Comparison of ENCODE assay signal across 1 cellular context in the genomic region with DNA sequence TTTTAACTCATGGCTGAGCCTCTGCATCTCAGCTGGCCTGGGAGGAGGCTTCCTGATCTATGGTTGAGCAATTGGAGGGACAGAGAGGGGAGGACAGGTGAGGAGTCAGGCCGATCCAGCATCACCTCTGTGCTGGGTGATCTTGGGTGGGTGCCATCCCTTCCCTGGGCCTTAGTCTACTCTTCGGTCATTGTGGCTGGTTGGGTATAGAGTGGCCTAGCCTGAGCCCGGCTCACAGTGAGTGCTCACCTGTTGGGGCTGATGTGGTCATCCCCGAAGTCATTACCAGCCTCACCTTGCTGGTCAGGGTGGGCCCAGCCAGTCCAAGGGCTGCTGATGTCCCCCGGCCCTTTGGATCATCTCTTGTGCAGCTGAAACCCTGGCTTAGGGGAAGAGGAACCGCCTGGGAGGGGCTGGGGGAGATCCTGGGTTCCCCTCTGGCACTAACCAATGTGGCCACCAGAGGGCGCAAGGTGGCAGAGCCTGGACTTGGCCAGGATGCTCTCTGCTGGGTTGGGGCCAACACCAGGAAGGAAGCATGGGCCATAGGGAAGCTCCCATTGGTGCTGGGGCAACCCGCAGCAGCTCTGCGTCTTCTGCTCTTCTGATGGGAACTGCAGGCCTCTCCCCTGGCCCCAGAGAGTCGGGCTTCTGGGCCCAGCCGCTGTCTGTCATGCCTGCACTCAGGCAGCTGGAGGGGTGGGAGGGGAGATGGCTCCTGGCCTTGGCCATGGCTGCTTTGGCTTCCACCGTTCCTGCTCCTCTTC.
TF ChIP-seq lines count a peak whose summit lies in the region.

No MANE protein-coding gene starts in this region.

TF ChIP-seq in HepG2, 621 proteins besides CTCF, POLR2A, EP300 and RAD21 (continued from another document and continues in another):
- TF ChIP-seq, protein P1, sequence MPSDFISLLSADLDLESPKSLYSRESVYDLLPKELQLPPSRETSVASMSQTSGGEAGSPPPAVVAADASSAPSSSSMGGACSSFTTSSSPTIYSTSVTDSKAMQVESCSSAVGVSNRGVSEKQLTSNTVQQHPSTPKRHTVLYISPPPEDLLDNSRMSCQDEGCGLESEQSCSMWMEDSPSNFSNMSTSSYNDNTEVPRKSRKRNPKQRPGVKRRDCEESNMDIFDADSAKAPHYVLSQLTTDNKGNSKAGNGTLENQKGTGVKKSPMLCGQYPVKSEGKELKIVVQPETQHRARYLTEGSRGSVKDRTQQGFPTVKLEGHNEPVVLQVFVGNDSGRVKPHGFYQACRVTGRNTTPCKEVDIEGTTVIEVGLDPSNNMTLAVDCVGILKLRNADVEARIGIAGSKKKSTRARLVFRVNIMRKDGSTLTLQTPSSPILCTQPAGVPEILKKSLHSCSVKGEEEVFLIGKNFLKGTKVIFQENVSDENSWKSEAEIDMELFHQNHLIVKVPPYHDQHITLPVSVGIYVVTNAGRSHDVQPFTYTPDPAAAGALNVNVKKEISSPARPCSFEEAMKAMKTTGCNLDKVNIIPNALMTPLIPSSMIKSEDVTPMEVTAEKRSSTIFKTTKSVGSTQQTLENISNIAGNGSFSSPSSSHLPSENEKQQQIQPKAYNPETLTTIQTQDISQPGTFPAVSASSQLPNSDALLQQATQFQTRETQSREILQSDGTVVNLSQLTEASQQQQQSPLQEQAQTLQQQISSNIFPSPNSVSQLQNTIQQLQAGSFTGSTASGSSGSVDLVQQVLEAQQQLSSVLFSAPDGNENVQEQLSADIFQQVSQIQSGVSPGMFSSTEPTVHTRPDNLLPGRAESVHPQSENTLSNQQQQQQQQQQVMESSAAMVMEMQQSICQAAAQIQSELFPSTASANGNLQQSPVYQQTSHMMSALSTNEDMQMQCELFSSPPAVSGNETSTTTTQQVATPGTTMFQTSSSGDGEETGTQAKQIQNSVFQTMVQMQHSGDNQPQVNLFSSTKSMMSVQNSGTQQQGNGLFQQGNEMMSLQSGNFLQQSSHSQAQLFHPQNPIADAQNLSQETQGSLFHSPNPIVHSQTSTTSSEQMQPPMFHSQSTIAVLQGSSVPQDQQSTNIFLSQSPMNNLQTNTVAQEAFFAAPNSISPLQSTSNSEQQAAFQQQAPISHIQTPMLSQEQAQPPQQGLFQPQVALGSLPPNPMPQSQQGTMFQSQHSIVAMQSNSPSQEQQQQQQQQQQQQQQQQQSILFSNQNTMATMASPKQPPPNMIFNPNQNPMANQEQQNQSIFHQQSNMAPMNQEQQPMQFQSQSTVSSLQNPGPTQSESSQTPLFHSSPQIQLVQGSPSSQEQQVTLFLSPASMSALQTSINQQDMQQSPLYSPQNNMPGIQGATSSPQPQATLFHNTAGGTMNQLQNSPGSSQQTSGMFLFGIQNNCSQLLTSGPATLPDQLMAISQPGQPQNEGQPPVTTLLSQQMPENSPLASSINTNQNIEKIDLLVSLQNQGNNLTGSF (CRISPR knock-in tag; IDR thresholded peaks at IDR 0.05): no peak
- TF ChIP-seq ZFP82 (CRISPR knock-in tag; IDR thresholded peaks at IDR 0.05; ENCODE audit: borderline replicate concordance) (no peak), ZNF570 (CRISPR knock-in tag; IDR thresholded peaks at IDR 0.05; ENCODE audit: borderline replicate concordance) (no peak), ZNF20 (CRISPR knock-in tag; IDR thresholded peaks at IDR 0.05) (no peak), ZNF225 (CRISPR knock-in tag; IDR thresholded peaks at IDR 0.05) (0 out of 2 replicates have a peak, but pooled peaks have one; percentile 35), POLR2AphosphoS5 (IDR thresholded peaks at IDR 0.05; ENCODE audit: low read depth, low read length) (no peak), ZNF644 (CRISPR knock-in tag; IDR thresholded peaks at IDR 0.05; ENCODE audit: low read depth) (0 out of 2 replicates have a peak, but pooled peaks have one; percentile 21), THYN1 (CRISPR knock-in tag; IDR thresholded peaks at IDR 0.05; ENCODE audit: borderline replicate concordance, low read depth) (no peak), SAFB2 (CRISPR knock-in tag; IDR thresholded peaks at IDR 0.05; ENCODE audit: borderline replicate concordance, low read depth) (no peak), KAT2B (IDR thresholded peaks at IDR 0.05; ENCODE audit: borderline replicate concordance, low read depth, low read length) (no peak), CEBPG (CRISPR knock-in tag; IDR thresholded peaks at IDR 0.05) (peak; percentile 14; the same call in 1 of the 2 replicates), MYNN (CRISPR knock-in tag; IDR thresholded peaks at IDR 0.05; ENCODE audit: low read depth) (no peak), NR2C2 (CRISPR knock-in tag; IDR thresholded peaks at IDR 0.05; ENCODE audit: borderline replicate concordance) (no peak), ZSCAN31 (CRISPR knock-in tag; IDR thresholded peaks at IDR 0.05; ENCODE audit: low read depth) (no peak), XRCC5 (optimal IDR thresholded peaks at IDR 0.05; ENCODE audit: low read length) (peak; percentile 88)
- TF ChIP-seq, protein P2, sequence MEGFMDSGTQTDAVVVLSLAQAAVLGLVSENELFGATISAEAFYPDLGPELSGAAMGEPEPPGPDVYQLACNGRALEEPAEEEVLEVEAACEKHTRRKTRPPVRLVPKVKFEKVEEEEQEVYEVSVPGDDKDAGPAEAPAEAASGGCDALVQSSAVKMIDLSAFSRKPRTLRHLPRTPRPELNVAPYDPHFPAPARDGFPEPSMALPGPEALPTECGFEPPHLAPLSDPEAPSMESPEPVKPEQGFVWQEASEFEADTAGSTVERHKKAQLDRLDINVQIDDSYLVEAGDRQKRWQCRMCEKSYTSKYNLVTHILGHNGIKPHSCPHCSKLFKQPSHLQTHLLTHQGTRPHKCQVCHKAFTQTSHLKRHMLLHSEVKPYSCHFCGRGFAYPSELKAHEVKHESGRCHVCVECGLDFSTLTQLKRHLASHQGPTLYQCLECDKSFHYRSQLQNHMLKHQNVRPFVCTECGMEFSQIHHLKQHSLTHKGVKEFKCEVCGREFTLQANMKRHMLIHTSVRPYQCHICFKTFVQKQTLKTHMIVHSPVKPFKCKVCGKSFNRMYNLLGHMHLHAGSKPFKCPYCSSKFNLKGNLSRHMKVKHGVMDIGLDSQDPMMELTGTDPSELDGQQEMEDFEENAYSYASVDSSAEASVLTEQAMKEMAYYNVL (CRISPR knock-in tag; IDR thresholded peaks at IDR 0.05; ENCODE audit: borderline replicate concordance): no peak
- TF ChIP-seq, protein P3, sequence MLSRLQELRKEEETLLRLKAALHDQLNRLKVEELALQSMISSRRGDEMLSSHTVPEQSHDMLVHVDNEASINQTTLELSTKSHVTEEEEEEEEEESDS (CRISPR knock-in tag; IDR thresholded peaks at IDR 0.05; ENCODE audit: borderline replicate concordance): no peak
- TF ChIP-seq, protein P4, sequence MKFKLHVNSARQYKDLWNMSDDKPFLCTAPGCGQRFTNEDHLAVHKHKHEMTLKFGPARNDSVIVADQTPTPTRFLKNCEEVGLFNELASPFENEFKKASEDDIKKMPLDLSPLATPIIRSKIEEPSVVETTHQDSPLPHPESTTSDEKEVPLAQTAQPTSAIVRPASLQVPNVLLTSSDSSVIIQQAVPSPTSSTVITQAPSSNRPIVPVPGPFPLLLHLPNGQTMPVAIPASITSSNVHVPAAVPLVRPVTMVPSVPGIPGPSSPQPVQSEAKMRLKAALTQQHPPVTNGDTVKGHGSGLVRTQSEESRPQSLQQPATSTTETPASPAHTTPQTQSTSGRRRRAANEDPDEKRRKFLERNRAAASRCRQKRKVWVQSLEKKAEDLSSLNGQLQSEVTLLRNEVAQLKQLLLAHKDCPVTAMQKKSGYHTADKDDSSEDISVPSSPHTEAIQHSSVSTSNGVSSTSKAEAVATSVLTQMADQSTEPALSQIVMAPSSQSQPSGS (CRISPR knock-in tag; IDR thresholded peaks at IDR 0.05): no peak
- TF ChIP-seq, protein P5, sequence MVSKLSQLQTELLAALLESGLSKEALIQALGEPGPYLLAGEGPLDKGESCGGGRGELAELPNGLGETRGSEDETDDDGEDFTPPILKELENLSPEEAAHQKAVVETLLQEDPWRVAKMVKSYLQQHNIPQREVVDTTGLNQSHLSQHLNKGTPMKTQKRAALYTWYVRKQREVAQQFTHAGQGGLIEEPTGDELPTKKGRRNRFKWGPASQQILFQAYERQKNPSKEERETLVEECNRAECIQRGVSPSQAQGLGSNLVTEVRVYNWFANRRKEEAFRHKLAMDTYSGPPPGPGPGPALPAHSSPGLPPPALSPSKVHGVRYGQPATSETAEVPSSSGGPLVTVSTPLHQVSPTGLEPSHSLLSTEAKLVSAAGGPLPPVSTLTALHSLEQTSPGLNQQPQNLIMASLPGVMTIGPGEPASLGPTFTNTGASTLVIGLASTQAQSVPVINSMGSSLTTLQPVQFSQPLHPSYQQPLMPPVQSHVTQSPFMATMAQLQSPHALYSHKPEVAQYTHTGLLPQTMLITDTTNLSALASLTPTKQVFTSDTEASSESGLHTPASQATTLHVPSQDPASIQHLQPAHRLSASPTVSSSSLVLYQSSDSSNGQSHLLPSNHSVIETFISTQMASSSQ (IDR thresholded peaks at IDR 0.05; ENCODE audit: low read depth): no peak
- TF ChIP-seq, protein P5 (CRISPR knock-in tag; IDR thresholded peaks at IDR 0.05; ENCODE audit: borderline replicate concordance): no peak
- TF ChIP-seq, protein P6, sequence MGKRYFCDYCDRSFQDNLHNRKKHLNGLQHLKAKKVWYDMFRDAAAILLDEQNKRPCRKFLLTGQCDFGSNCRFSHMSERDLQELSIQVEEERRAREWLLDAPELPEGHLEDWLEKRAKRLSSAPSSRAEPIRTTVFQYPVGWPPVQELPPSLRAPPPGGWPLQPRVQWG (CRISPR knock-in tag; IDR thresholded peaks at IDR 0.05; ENCODE audit: borderline replicate concordance, low read depth): no peak
- TF ChIP-seq, protein P7, sequence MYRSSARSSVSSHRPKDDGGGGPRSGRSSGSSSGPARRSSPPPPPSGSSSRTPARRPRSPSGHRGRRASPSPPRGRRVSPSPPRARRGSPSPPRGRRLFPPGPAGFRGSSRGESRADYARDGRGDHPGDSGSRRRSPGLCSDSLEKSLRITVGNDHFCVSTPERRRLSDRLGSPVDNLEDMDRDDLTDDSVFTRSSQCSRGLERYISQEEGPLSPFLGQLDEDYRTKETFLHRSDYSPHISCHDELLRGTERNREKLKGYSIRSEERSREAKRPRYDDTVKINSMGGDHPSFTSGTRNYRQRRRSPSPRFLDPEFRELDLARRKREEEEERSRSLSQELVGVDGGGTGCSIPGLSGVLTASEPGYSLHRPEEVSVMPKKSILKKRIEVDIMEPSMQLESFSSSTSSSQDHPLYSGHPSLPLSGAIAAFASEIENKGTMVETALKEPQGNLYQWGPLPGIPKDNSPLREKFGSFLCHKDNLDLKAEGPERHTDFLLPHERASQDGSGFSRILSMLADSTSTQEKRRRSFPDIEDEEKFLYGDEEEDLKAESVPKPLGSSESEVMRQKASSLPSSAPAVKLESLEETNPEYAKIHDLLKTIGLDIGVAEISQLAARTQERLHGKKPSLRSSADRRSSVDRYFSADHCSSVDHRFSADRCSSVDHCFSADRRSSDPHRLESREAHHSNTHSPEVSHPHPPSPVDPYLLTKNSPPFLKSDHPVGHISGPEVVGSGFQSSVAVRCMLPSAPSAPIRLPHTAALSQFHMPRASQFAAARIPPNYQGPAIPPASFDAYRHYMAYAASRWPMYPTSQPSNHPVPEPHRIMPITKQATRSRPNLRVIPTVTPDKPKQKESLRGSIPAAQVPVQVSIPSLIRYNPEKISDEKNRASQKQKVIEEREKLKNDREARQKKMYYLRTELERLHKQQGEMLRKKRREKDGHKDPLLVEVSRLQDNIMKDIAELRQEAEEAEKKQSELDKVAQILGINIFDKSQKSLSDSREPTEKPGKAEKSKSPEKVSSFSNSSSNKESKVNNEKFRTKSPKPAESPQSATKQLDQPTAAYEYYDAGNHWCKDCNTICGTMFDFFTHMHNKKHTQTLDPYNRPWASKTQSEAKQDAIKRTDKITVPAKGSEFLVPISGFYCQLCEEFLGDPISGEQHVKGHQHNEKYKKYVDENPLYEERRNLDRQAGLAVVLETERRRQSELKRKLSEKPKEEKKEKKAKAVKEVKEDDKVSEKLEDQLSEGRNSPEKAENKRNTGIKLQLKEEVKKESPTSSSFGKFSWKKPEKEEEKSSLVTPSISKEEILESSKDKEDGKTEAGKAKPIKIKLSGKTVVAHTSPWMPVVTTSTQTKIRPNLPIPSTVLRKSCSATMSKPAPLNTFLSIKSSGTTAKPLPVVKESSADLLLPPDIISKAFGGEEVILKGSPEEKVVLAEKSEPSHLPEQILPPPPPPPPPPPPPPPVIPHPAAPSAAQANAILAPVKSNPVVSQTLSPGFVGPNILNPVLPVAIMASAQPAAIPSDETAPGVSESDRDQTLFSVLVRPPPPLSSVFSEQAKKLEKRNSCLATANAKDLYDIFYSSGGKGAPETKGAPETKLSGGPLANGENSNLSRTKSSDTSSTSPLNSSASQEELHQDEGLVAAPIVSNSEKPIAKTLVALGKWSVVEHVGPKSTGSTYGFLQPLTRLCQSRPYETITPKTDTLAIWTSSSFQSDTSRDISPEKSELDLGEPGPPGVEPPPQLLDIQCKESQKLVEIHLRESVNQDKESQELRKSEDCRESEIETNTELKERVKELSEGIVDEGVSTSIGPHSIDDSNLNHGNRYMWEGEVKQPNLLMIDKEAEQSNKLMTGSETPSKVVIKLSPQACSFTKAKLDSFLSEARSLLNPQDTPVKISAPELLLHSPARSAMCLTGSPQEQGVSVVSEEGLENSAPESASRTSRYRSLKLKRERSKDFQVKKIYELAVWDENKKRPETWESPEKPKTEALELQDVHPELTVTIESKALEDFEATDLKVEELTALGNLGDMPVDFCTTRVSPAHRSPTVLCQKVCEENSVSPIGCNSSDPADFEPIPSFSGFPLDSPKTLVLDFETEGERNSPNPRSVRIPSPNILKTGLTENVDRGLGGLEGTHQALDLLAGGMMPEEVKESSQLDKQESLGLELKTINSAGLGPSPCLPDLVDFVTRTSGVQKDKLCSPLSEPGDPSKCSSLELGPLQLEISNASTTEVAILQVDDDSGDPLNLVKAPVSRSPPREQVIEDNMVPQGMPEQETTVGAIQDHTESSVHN (CRISPR knock-in tag; IDR thresholded peaks at IDR 0.05): 0 out of 2 replicates have a peak, but pooled peaks have one; percentile 35
- TF ChIP-seq, protein P8, sequence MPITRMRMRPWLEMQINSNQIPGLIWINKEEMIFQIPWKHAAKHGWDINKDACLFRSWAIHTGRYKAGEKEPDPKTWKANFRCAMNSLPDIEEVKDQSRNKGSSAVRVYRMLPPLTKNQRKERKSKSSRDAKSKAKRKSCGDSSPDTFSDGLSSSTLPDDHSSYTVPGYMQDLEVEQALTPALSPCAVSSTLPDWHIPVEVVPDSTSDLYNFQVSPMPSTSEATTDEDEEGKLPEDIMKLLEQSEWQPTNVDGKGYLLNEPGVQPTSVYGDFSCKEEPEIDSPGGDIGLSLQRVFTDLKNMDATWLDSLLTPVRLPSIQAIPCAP (CRISPR knock-in tag; IDR thresholded peaks at IDR 0.05; ENCODE audit: low read depth): no peak
